21 cellular contexts compared by ENCODE assay signal in the genomic region with DNA sequence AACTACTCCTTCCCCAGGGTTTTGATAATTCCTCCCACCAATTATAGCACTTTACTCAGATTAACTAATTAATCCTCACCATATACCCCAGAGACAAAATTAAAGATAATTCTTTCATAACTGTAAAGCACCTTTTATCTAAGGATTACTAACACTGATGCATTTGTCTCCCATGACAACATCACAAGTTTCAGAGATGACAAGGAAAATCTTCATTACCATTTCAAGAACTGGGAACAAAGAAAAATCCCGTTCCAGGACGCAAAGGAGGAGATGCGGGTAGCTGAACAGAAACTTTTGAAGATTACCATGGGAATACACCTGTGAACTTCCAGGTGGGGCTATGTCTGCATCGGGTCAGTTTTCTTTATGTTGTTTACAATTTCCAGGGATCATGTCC.
A peak's percentile ranks its signal among the peaks of the same experiment; 100 is the strongest.
DNase-seq lines count a peak whose midpoint lies in the region; ATAC-seq, FAIRE-seq and TF ChIP-seq lines count a peak whose summit lies in the region.
"Had no signal": no experiment of that assay in that cellular context is flagged by ENCODE, and none has a peak within 500 bp of the region (broad histone marks: within the 10 kb centered on the region; RNA-seq: fewer than 3 reads in every experiment).

No MANE protein-coding gene starts in this region.

- TF ChIP-seq CTCF in D721Med (IDR thresholded peaks at IDR 0.05; ENCODE audit: insufficient read depth, missing control alignments) (no peak), VCaP (conservative IDR thresholded peaks at IDR 0.05) (no peak), parathyroid adenoma (IDR thresholded peaks at IDR 0.05) (no peak), spleen (IDR thresholded peaks at IDR 0.05 in 8 of 11, conservative IDR thresholded peaks at IDR 0.05 in 3 of 11) (no peak)

- ATAC-seq in right cardiac atrium, result no peak
- ATAC-seq: HepG2 had no signal

- no peak overlapping the region for H3K4me3 ChIP-seq in parathyroid adenoma (ENCODE audit: low read depth, low read length)
- no peak overlapping the region for H3K4me3 ChIP-seq in right cardiac atrium (ENCODE audit: low read length)
- no peak overlapping the region for H3K4me3 ChIP-seq in spleen
- H3K4me3 ChIP-seq: GM23248, HAP-1 had no signal

- WGBS in right cardiac atrium, result 86% methylated on average over 4 of the region's 4 CpGs
- 64 to 92% (median 83%) methylated on average over 4 of the region's 4 CpGs for WGBS in spleen, 5 donors

- H3K4me2 ChIP-seq in parathyroid adenoma (ENCODE audit: low read length), result peak overlapping the region; percentile 14

- TF ChIP-seq POLR2A in spleen (IDR thresholded peaks at IDR 0.05), result no peak

- peak overlapping the region; percentile 45 for H2AFZ ChIP-seq in parathyroid adenoma
- H2AFZ ChIP-seq: GM23248 had no signal

- H3K27me3 ChIP-seq in parathyroid adenoma (ENCODE audit: control insufficient read depth, insufficient read depth, low read length) (no peaks in the 10 kb centered on the region), right cardiac atrium (ENCODE audit: control insufficient read depth, insufficient read depth) (no peaks in the 10 kb centered on the region), spleen (replicated peaks in 1 of 7) (peaks cover 0 to 20% (median 0%) of the 10 kb centered on the region in 7 donors)

- H3K4me1 ChIP-seq in parathyroid adenoma (peaks cover 10% of the 10 kb centered on the region), right cardiac atrium (ENCODE audit: control insufficient read depth, insufficient read depth, low read length) (peaks cover 2% of the 10 kb centered on the region), spleen (peaks cover 0 to 6% (median 0%) of the 10 kb centered on the region in 6 donors)

- intact Hi-C loops in right cardiac atrium (cut with DNase I) (no loop called here), spleen (cut with DNase I; ENCODE audit: low total_unique reads) (no loop called here)

- no peak overlapping the region for H3K9ac ChIP-seq in parathyroid adenoma
- H3K9ac ChIP-seq: GM23248 had no signal

- FAIRE-seq in D721Med (lab: Jason Lieb, UNC) (peak; percentile 72), RCC 7860 (lab: Jason Lieb, UNC) (no peak)
- FAIRE-seq: GM12892, GM18507, HepG2 had no signal

- peak overlapping the region; percentile 62 for H3K27ac ChIP-seq in VCaP
- H3K27ac ChIP-seq in parathyroid adenoma, result no peak overlapping the region
- H3K27ac ChIP-seq in right cardiac atrium (ENCODE audit: low read length), result no peak overlapping the region
- H3K27ac ChIP-seq in spleen, result no peak overlapping the region
- H3K27ac ChIP-seq: GM23248 had no signal

- H3K79me2 ChIP-seq in parathyroid adenoma, result no peaks in the 10 kb centered on the region

- H3K9me3 ChIP-seq in parathyroid adenoma (ENCODE audit: control insufficient read depth, low read length), result no peaks in the 10 kb centered on the region
- no peaks in the 10 kb centered on the region for H3K9me3 ChIP-seq in right cardiac atrium (ENCODE audit: control insufficient read depth, low read length)
- H3K9me3 ChIP-seq in spleen, result peaks cover 0 to 4% (median 0%) of the 10 kb centered on the region in 8 donors
- H3K9me3 ChIP-seq: HAP-1 had no signal

- H3K36me3 ChIP-seq in parathyroid adenoma (ENCODE audit: control insufficient read depth, insufficient read depth, low read length) (no peaks in the 10 kb centered on the region), spleen (no peaks in the 10 kb centered on the region)
- H3K36me3 ChIP-seq: HAP-1 had no signal

- DNase-seq in NCI-H748 (lab: John Stamatoyannopoulos, UW; ENCODE audit: unreplicated experiment) (peak; percentile 38), NCI-H748 treated with DMSO at 0.1 percent for 48 hours (lab: John Stamatoyannopoulos, UW) (no peak), D721Med (ENCODE audit: insufficient read length, low spot score) (peak; percentile 24), right cardiac atrium (no peak), spleen (no peak), RCC 7860 (ENCODE audit: low spot score) (no peak)
- DNase-seq: 8988T; C1 segment of cervical spinal cord; CD4-positive, CD25-positive, alpha-beta regulatory T cell; CD8-positive, alpha-beta memory T cell; COR-L47; DMS153; DMS79; GDM1; GM23248 had no signal

Comparison
In these comparisons a context has a peak if more than half of its experiments do, and no peak if none do; other contexts are left out.
1. DNase-seq: peak in NCI-H748 (single experiment) and D721Med (single experiment); none in NCI-H748 treated with DMSO at 0.1 percent for 48 hours (single experiment), right cardiac atrium (0 of 3), spleen (single experiment) and RCC 7860 (single experiment).